Comparison of ENCODE assay signal across 1 cellular context in the genomic region with DNA sequence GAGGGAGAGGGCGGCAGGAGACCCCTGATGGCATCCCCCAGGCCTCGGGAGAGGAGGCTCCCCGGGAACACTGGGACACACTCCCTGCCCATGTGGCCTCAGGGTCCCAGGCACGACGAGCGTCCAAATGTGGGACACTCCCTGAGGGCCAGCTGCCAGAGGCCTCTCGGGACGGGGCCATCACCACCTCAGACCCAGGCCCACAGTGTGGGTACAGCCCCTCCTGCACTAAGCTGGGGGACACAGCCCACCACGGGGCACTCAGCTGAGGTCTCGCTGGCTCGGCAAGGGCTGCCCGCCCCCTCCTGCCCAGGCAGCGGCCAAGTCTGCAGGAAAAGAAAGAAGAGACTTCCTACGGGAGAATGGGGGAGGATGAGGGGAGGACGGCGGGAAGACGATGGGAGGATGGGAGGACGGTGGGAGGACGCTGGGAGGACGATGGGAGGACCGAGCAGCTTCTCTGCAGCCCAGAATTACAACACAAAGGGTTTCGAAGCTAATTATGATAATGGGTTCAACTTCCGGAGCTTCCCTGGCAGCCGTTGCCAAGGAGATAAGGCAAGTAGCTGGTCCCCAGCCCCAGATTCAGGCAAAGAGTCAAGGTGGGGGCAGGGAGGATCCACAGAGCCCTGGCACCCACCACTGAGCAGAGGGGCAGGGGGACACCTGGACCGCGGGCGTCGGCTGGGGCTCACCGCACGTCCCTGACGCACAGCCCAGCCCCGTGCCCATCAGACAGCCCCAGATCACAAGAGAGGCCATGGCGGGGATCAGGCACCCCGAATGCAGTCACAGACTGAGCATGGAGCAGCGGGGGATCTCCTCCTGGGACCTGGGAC.
TF ChIP-seq lines count a peak whose summit lies in the region.

No MANE protein-coding gene starts in this region.

TF ChIP-seq in IMR-90, 13 proteins besides CTCF, POLR2A, EP300 and RAD21 (continued from another document):
- TF ChIP-seq, protein P1, sequence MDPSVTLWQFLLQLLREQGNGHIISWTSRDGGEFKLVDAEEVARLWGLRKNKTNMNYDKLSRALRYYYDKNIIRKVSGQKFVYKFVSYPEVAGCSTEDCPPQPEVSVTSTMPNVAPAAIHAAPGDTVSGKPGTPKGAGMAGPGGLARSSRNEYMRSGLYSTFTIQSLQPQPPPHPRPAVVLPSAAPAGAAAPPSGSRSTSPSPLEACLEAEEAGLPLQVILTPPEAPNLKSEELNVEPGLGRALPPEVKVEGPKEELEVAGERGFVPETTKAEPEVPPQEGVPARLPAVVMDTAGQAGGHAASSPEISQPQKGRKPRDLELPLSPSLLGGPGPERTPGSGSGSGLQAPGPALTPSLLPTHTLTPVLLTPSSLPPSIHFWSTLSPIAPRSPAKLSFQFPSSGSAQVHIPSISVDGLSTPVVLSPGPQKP (IDR thresholded peaks at IDR 0.05; ENCODE audit: borderline replicate concordance, low read depth, low read length): no peak
- TF ChIP-seq, protein P2, sequence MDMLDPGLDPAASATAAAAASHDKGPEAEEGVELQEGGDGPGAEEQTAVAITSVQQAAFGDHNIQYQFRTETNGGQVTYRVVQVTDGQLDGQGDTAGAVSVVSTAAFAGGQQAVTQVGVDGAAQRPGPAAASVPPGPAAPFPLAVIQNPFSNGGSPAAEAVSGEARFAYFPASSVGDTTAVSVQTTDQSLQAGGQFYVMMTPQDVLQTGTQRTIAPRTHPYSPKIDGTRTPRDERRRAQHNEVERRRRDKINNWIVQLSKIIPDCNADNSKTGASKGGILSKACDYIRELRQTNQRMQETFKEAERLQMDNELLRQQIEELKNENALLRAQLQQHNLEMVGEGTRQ (IDR thresholded peaks at IDR 0.05; ENCODE audit: low read depth, low read length): no peak
- TF ChIP-seq RCOR1 (IDR thresholded peaks at IDR 0.05; ENCODE audit: insufficient replicate concordance, low read length) (no peak), RFX5 (IDR thresholded peaks at IDR 0.05; ENCODE audit: low read depth, low read length) (no peak), MAZ (IDR thresholded peaks at IDR 0.05; ENCODE audit: borderline replicate concordance, low read depth, low read length) (no peak), CHD1 (IDR thresholded peaks at IDR 0.05; ENCODE audit: low read depth, low read length) (no peak), FOS (IDR thresholded peaks at IDR 0.05; ENCODE audit: low read depth, low read length) (no peak)
